In genomic region chr5:148923023-148923422, GRCh38 we compare ENCODE assay signal across 16 cellular contexts.
DNase-seq lines count a peak whose midpoint lies in the region; ATAC-seq lines count a peak whose summit lies in the region.
"Had no signal": no experiment of that assay in that cellular context is flagged by ENCODE, and none has a peak within 500 bp of the region (broad histone marks: within the 10 kb centered on the region; RNA-seq: fewer than 3 reads in every experiment).

No MANE protein-coding gene starts in this region.

- ATAC-seq in GM18870 (IDR thresholded peaks at IDR 0.05; ENCODE audit: unreplicated experiment) = peak; percentile 5
- peak; percentile 8 for ATAC-seq in GM21423 (IDR thresholded peaks at IDR 0.05; ENCODE audit: unreplicated experiment)
- ATAC-seq in HG02798 (IDR thresholded peaks at IDR 0.05; ENCODE audit: poor library complexity, unreplicated experiment) = peak; percentile 16
- peak; percentile 24 for ATAC-seq in esophagus mucosa

- DNase-seq in dedifferentiated amniotic fluid mesenchymal stem cell (ENCODE audit: extremely low spot score) (no peak), COLO829 (ENCODE audit: low spot score) (no peak), T-helper 1 cell (no peak)
- DNase-seq: ACHN, AML-193, DMS53, NCI-H1417, NCI-H1930, NCI-H2171 treated with DMSO at 0.1 percent for 48 hours, NCI-H446 treated with DMSO at 0.1 percent for 48 hours, OCI-M1, SJCRH30 had no signal
